ENCODE assay signal across 9 cellular contexts in the genomic region with DNA sequence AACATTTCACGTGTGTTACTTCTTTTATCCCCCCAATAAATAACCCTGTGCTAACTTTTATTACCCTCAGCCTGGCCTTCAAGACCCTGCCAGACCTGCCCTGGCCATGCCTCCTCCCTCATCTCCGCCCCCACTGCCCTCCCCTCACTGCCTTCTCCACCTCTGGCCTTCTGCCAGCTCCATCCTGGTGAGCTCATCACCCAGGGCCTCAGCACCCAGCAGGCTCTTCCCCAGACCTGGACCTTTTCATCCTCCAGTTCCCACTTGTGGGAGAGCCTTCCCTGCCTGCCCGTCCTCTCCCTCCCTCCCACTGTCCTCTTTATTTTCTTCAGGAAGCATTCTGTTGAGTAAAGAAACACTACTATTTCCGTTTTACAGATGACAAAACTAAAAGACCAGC.
DNase-seq lines count a peak whose midpoint lies in the region; ATAC-seq, FAIRE-seq and TF ChIP-seq lines count a peak whose summit lies in the region.
"Had no signal": no experiment of that assay in that cellular context is flagged by ENCODE, and none has a peak within 500 bp of the region (broad histone marks: within the 10 kb centered on the region; RNA-seq: fewer than 3 reads in every experiment).

No MANE protein-coding gene starts in this region.

- no peak for DNase-seq in CD8-positive, alpha-beta T cell
- DNase-seq in HT1080 (ENCODE audit: low read depth) (peak; percentile 29), K562 (ENCODE audit: extremely low read depth in 1 of 4, low spot score in 3 of 4) (peak; percentile 54 to 59 (median 56)), mesothelial cell of epicardium (ENCODE audit: low spot score in 2 of 2, unreplicated experiment in 2 of 2) (no peak), GF-D8 (lab: John Stamatoyannopoulos, UW) (no peak), NCI-H526 (lab: John Stamatoyannopoulos, UW) (no peak), CD14-positive monocyte (ENCODE audit: low spot score) (no peak)
- no peak for DNase-seq in stimulated activated CD8-positive, alpha-beta memory T cell treated with anti-CD3 and anti-CD28 coated beads, Interleukin-4, amount 100 ng/mL, for 48 hours
- DNase-seq: activated CD8-positive, alpha-beta memory T cell treated with anti-CD3 and anti-CD28 coated beads, Interleukin-2, amount 50 U/mL, for 4 hours had no signal

- H3K4me1 ChIP-seq in CD8-positive, alpha-beta T cell (ENCODE audit: insufficient read depth, low read length): no peaks in the 10 kb centered on the region
- peaks cover 0 to 3% of the 10 kb centered on the region in 2 experiments; a peak in 1 of 5 replicates for H3K4me1 ChIP-seq in K562 (replicated peaks in 1 of 2; ENCODE audit: control insufficient read depth in 2 of 2, insufficient read depth in 2 of 2, low read length in 2 of 2)

- CTCF ChIA-PET in CD8-positive, alpha-beta T cell (lab: Charles Lee): no interaction called here
- CTCF ChIA-PET in K562 (lab: Yijun Ruan, JAX; ENCODE audit: low intra/inter-chr PET ratio): interaction anchor here (0.6 kb wide), 1 partner anchor 601 kb away, joined by 4 read pairs; no protein-coding TSS in a partner anchor

- H4K20me1 ChIP-seq in K562 (replicated peaks; ENCODE audit: control insufficient read depth, insufficient read depth, low read length): peaks cover 7% of the 10 kb centered on the region; the same call in 1 of the 2 replicates

- H3K36me3 ChIP-seq in CD8-positive, alpha-beta T cell (ENCODE audit: insufficient read depth, low read length): peaks cover 32% of the 10 kb centered on the region
- peaks cover 55% of the 10 kb centered on the region for H3K36me3 ChIP-seq in K562 (ENCODE audit: control insufficient read depth, insufficient read depth, low read length)

- in situ Hi-C loops in K562 (cut with MboI): no loop called here

- H3K4me3 Mint-ChIP-seq in CD8-positive, alpha-beta T cell: no peak overlapping the region
- no peak overlapping the region for H3K4me3 Mint-ChIP-seq in mesothelial cell of epicardium
- no peak overlapping the region for H3K4me3 Mint-ChIP-seq in CD14-positive monocyte

- FAIRE-seq in K562 (lab: Jason Lieb, UNC): peak; percentile 6

- H3K9me3 ChIP-seq in CD8-positive, alpha-beta T cell (ENCODE audit: low read length): no peaks in the 10 kb centered on the region
- no peaks in the 10 kb centered on the region for H3K9me3 ChIP-seq in K562 (replicated peaks; ENCODE audit: control insufficient read depth, insufficient read depth, low read depth, low read length)

- no peak for TF ChIP-seq EP300 in K562 (IDR thresholded peaks at IDR 0.05; ENCODE audit: low read length)

- TF ChIP-seq RAD21 in K562 (CRISPR knock-in tag; conservative IDR thresholded peaks at IDR 0.05 in 1 of 2, IDR thresholded peaks at IDR 0.05 in 1 of 2): no peak

- no peak overlapping the region for H2AFZ ChIP-seq in K562 (ENCODE audit: low read depth, low read length)

- no peak overlapping the region; a peak in 1 of 4 replicates for H3K9ac ChIP-seq in K562 (ENCODE audit: insufficient read depth in 1 of 2, low read depth in 2 of 2, low read length in 2 of 2)

- no TSS peak for BruUV-seq in K562 (replicated peaks; lab: Mats Ljungman, UMichigan)

- POLR2A ChIA-PET in CD8-positive, alpha-beta T cell (lab: Charles Lee): no interaction called here
- POLR2A ChIA-PET in K562 (lab: Yijun Ruan, JAX): interaction anchor here (0.7 kb wide), 1 partner anchor 217 kb away, joined by 4 read pairs; no protein-coding TSS in a partner anchor

- TF ChIP-seq CTCF in CD8-positive, alpha-beta T cell (IDR thresholded peaks at IDR 0.05): no peak
- TF ChIP-seq CTCF in K562 (IDR thresholded peaks at IDR 0.05 in 2 of 3, conservative IDR thresholded peaks at IDR 0.05 in 1 of 3; ENCODE audit: insufficient read depth in 2 of 3, low read depth in 1 of 3, low read length in 3 of 3): no peak
- no peak for TF ChIP-seq CTCF in mesothelial cell of epicardium (IDR thresholded peaks at IDR 0.05; ENCODE audit: unreplicated experiment)
- TF ChIP-seq CTCF in CD14-positive monocyte (IDR thresholded peaks at IDR 0.05): no peak

- H3K27me3 Mint-ChIP-seq in CD8-positive, alpha-beta T cell (ENCODE audit: low read depth): no peaks in the 10 kb centered on the region
- H3K27me3 Mint-ChIP-seq in mesothelial cell of epicardium (ENCODE audit: low read depth) (no peaks in the 10 kb centered on the region), CD14-positive monocyte (ENCODE audit: low read depth in 3 of 3) (no peaks in the 10 kb centered on the region)

- no peak for ATAC-seq in CD8-positive, alpha-beta T cell
- ATAC-seq in K562: peak; percentile 79

- peak overlapping the region; percentile 24 for H3K27ac Mint-ChIP-seq in CD8-positive, alpha-beta T cell
- peak overlapping the region; percentile 94 for H3K27ac Mint-ChIP-seq in mesothelial cell of epicardium
- H3K27ac Mint-ChIP-seq in CD14-positive monocyte: peak overlapping the region in 1 of 7 donors; percentile 26

- H3K27ac ChIP-seq in CD8-positive, alpha-beta T cell (ENCODE audit: low read depth, low read length): no peak overlapping the region
- no peak overlapping the region for H3K27ac ChIP-seq in K562 (ENCODE audit: extremely low read depth, low read depth, low read length)

- TF ChIP-seq POLR2A in K562 (conservative IDR thresholded peaks at IDR 0.05): no peak

- WGBS in K562 (ENCODE audit: insufficient coverage, low coverage, missing lambda C conversion rate): 62% methylated on average over 4 of the region's 4 CpGs

- H3K4me1 Mint-ChIP-seq in CD8-positive, alpha-beta T cell (ENCODE audit: low read depth): peaks cover 36% of the 10 kb centered on the region
- H3K4me1 Mint-ChIP-seq in mesothelial cell of epicardium: peaks cover 38% of the 10 kb centered on the region
- peaks cover 2% of the 10 kb centered on the region for H3K4me1 Mint-ChIP-seq in CD14-positive monocyte

- no peaks in the 10 kb centered on the region for H3K9me3 Mint-ChIP-seq in CD8-positive, alpha-beta T cell
- no peaks in the 10 kb centered on the region for H3K9me3 Mint-ChIP-seq in mesothelial cell of epicardium
- H3K9me3 Mint-ChIP-seq in CD14-positive monocyte: peaks cover 0 to 4% (median 0%) of the 10 kb centered on the region in 7 donors

- no peaks in the 10 kb centered on the region for H3K27me3 ChIP-seq in CD8-positive, alpha-beta T cell (ENCODE audit: insufficient read depth, low read length)
- H3K27me3 ChIP-seq in K562 (ENCODE audit: control insufficient read depth in 2 of 2, insufficient read depth in 2 of 2, low read length in 2 of 2): no peaks in the 10 kb centered on the region

- no peaks in the 10 kb centered on the region for H3K9me1 ChIP-seq in K562 (ENCODE audit: control insufficient read depth, insufficient read depth, low read length)

- peaks cover 74% of the 10 kb centered on the region for H3K36me3 Mint-ChIP-seq in CD8-positive, alpha-beta T cell
- peaks cover 18% of the 10 kb centered on the region for H3K36me3 Mint-ChIP-seq in mesothelial cell of epicardium
- peaks cover 72 to 87% of the 10 kb centered on the region in 2 donors for H3K36me3 Mint-ChIP-seq in CD14-positive monocyte

- no peak overlapping the region for H3K4me2 ChIP-seq in K562 (ENCODE audit: insufficient read depth, low read length)

- intact Hi-C loops in CD8-positive, alpha-beta T cell (cut with DNase I, micrococcal nuclease): no loop called here
- intact Hi-C loops in K562 (cut with micrococcal nuclease): no loop called here
- intact Hi-C loops in CD14-positive monocyte (cut with micrococcal nuclease): no loop called here

- peaks cover 9% of the 10 kb centered on the region; the same call in 1 of the 3 replicates for H3K79me2 ChIP-seq in K562 (ENCODE audit: control insufficient read depth, insufficient read depth, low read length)

- H3K4me3 ChIP-seq in CD8-positive, alpha-beta T cell (ENCODE audit: low read depth, low read length): no peak overlapping the region
- H3K4me3 ChIP-seq in K562: no peak overlapping the region

TF ChIP-seq in K562, 482 proteins besides CTCF, POLR2A, EP300 and RAD21:
- TF ChIP-seq, protein P1, sequence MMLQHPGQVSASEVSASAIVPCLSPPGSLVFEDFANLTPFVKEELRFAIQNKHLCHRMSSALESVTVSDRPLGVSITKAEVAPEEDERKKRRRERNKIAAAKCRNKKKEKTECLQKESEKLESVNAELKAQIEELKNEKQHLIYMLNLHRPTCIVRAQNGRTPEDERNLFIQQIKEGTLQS (IDR thresholded peaks at IDR 0.05): peak; percentile 50
- TF ChIP-seq, protein P1 (CRISPR knock-in tag; conservative IDR thresholded peaks at IDR 0.05): no peak
- TF ChIP-seq, protein P2, sequence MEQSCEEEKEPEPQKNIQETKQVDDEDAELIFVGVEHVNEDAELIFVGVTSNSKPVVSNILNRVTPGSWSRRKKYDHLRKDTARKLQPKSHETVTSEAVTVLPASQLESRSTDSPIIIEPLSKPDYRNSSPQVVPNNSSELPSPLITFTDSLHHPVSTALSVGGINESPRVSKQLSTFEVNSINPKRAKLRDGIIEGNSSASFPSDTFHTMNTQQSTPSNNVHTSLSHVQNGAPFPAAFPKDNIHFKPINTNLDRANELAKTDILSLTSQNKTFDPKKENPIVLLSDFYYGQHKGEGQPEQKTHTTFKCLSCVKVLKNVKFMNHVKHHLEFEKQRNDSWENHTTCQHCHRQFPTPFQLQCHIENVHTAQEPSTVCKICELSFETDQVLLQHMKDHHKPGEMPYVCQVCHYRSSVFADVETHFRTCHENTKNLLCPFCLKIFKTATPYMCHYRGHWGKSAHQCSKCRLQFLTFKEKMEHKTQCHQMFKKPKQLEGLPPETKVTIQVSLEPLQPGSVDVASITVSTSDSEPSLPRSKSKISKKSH (CRISPR knock-in tag; IDR thresholded peaks at IDR 0.05): no peak
- peak; percentile 94 for TF ChIP-seq NFIC (IDR thresholded peaks at IDR 0.05)
- TF ChIP-seq MAFG (tag; conservative IDR thresholded peaks at IDR 0.05): no peak
- no peak for TF ChIP-seq FOXA3 (CRISPR knock-in tag; conservative IDR thresholded peaks at IDR 0.05 in 1 of 2, IDR thresholded peaks at IDR 0.05 in 1 of 2)
- no peak for TF ChIP-seq SIN3A (IDR thresholded peaks at IDR 0.05; ENCODE audit: borderline replicate concordance in 2 of 2, control insufficient read depth in 1 of 2, low read depth in 2 of 2, low read length in 2 of 2)
- no peak for TF ChIP-seq ZNF239 (CRISPR knock-in tag; IDR thresholded peaks at IDR 0.05)
- TF ChIP-seq EGR1 (conservative IDR thresholded peaks at IDR 0.05): peak; percentile 48
- 0 out of 2 replicates have a peak, but pooled peaks have one; percentile 39 for TF ChIP-seq CREM (IDR thresholded peaks at IDR 0.05; ENCODE audit: low read depth)

Comparison
In these comparisons a context has a peak if more than half of its experiments do, and no peak if none do; other contexts are left out.
1. DNase-seq: peak in HT1080 (single experiment) and K562 (4 of 4); none in CD8-positive, alpha-beta T cell (0 of 7), mesothelial cell of epicardium (0 of 2), GF-D8 (single experiment), NCI-H526 (0 of 2), stimulated activated CD8-positive, alpha-beta memory T cell treated with anti-CD3 and anti-CD28 coated beads, Interleukin-4, amount 100 ng/mL, for 48 hours (single experiment) and CD14-positive monocyte (single experiment).